Comparison of ENCODE assay signal across 17 cellular contexts in genomic region chr5:61974680-61975079, GRCh38.
DNase-seq lines count a peak whose midpoint lies in the region; ATAC-seq and TF ChIP-seq lines count a peak whose summit lies in the region.
"Had no signal": no experiment of that assay in that cellular context is flagged by ENCODE, and none has a peak within 500 bp of the region (broad histone marks: within the 10 kb centered on the region; RNA-seq: fewer than 3 reads in every experiment).

No MANE protein-coding gene starts in this region.

- ATAC-seq in GM18858 (IDR thresholded peaks at IDR 0.05; ENCODE audit: unreplicated experiment): peak; percentile 96
- peak; percentile 57 for ATAC-seq in HG02798 (IDR thresholded peaks at IDR 0.05; ENCODE audit: poor library complexity, unreplicated experiment)
- ATAC-seq in HG03565 (IDR thresholded peaks at IDR 0.05; ENCODE audit: unreplicated experiment): peak; percentile 86
- ATAC-seq: left cardiac atrium had no signal

- H3K27me3 Mint-ChIP-seq in mesothelial cell of epicardium (ENCODE audit: low read depth): peaks cover 46% of the 10 kb centered on the region

- peak; percentile 6 for DNase-seq in GM06990 (ENCODE audit: extremely low read depth, insufficient read length)
- DNase-seq in dedifferentiated amniotic fluid mesenchymal stem cell (ENCODE audit: extremely low spot score): no peak
- no peak for DNase-seq in stimulated activated CD8-positive, alpha-beta memory T cell treated with anti-CD3 and anti-CD28 coated beads, Interleukin-4, amount 100 ng/mL, for 48 hours
- DNase-seq in mesothelial cell of epicardium (ENCODE audit: low spot score in 2 of 2, unreplicated experiment in 2 of 2): no peak
- no peak for DNase-seq in stimulated activated naive CD4-positive, alpha-beta T cell (lab: John Stamatoyannopoulos, UW)
- DNase-seq: activated gamma-delta T cell, H7, hypothalamus, left cardiac atrium, midbrain, NCI-H1105 treated with DMSO at 0.1 percent for 48 hours, retina had no signal

- H3K36me3 Mint-ChIP-seq in mesothelial cell of epicardium: no peaks in the 10 kb centered on the region

- no peak for TF ChIP-seq CTCF in GM06990 (IDR thresholded peaks at IDR 0.05; ENCODE audit: insufficient read depth, low read length, poor library complexity, severe bottlenecking)
- TF ChIP-seq CTCF in mesothelial cell of epicardium (IDR thresholded peaks at IDR 0.05; ENCODE audit: unreplicated experiment): no peak

- no peak overlapping the region for H3K4me3 Mint-ChIP-seq in mesothelial cell of epicardium
- H3K4me3 Mint-ChIP-seq: neural crest cell had no signal

- no peaks in the 10 kb centered on the region for H3K4me1 Mint-ChIP-seq in mesothelial cell of epicardium
- H3K4me1 Mint-ChIP-seq: neural crest cell had no signal

- H3K27me3 ChIP-seq in GM06990 (replicated peaks; ENCODE audit: control insufficient read depth, insufficient read depth, low read length): no peaks in the 10 kb centered on the region; the same call in 1 of the 2 replicates
- H3K27me3 ChIP-seq: suprapubic skin had no signal

- H3K9me3 Mint-ChIP-seq in mesothelial cell of epicardium: no peaks in the 10 kb centered on the region
- H3K9me3 Mint-ChIP-seq: neural crest cell had no signal

- H3K27ac Mint-ChIP-seq in mesothelial cell of epicardium: no peak overlapping the region

- H3K4me3 ChIP-seq in GM06990 (replicated peaks; ENCODE audit: low read depth, low read length): no peak overlapping the region
- H3K4me3 ChIP-seq: suprapubic skin had no signal

- H3K36me3 ChIP-seq in GM06990 (ENCODE audit: control insufficient read depth, insufficient read depth, low read length): no peaks in the 10 kb centered on the region
- H3K36me3 ChIP-seq: suprapubic skin had no signal
